ENCODE assay signal across 21 cellular contexts in genomic region chr1:194013561-194013960, GRCh38.
DNase-seq lines count a peak whose midpoint lies in the region; ATAC-seq, FAIRE-seq and TF ChIP-seq lines count a peak whose summit lies in the region.
"Had no signal": no experiment of that assay in that cellular context is flagged by ENCODE, and none has a peak within 500 bp of the region (broad histone marks: within the 10 kb centered on the region; RNA-seq: fewer than 3 reads in every experiment).

No MANE protein-coding gene starts in this region.

- no peaks in the 10 kb centered on the region for H3K79me2 ChIP-seq in endothelial cell of umbilical vein (ENCODE audit: control insufficient read depth, insufficient read depth, low read length)
- H3K79me2 ChIP-seq in smooth muscle cell (ENCODE audit: low read depth) = no peaks in the 10 kb centered on the region

- no peak overlapping the region for H2AFZ ChIP-seq in endothelial cell of umbilical vein (ENCODE audit: low read depth, low read length)
- H2AFZ ChIP-seq in smooth muscle cell (ENCODE audit: low read depth) = no peak overlapping the region

- CTCF ChIA-PET in endothelial cell of umbilical vein (lab: Charles Lee) = interaction anchor here (1.0 to 2.8 kb wide), 3 partner anchors 11 to 44 kb away, joined by 3 to 14 read pairs (median 6); no protein-coding TSS in a partner anchor

- H3K4me3 ChIP-seq in endothelial cell of umbilical vein (replicated peaks in 1 of 3; ENCODE audit: insufficient read depth in 1 of 3, low read depth in 1 of 3, low read length in 3 of 3) (no peak overlapping the region), smooth muscle cell (no peak overlapping the region)
- H3K4me3 ChIP-seq: BLaER1 treated with 17β-estradiol and CSF1 and Interleukin-3, amounts not matched to agents 10 nM and 100 nM; K562 had no signal

- POLR2A ChIA-PET in endothelial cell of umbilical vein (lab: Charles Lee) = no interaction called here

- no peaks in the 10 kb centered on the region for H3K9me1 ChIP-seq in endothelial cell of umbilical vein (replicated peaks; ENCODE audit: control insufficient read depth, extremely low read depth, insufficient read depth, low read length)

- no peaks in the 10 kb centered on the region for H3K9me3 ChIP-seq in endothelial cell of umbilical vein (replicated peaks; ENCODE audit: control insufficient read depth, insufficient read depth, low read length)
- H3K9me3 ChIP-seq in smooth muscle cell (replicated peaks; ENCODE audit: low read depth) = no peaks in the 10 kb centered on the region

- H3K4me2 ChIP-seq in endothelial cell of umbilical vein (ENCODE audit: insufficient read depth, low read length) (no peak overlapping the region), smooth muscle cell (no peak overlapping the region)
- H3K4me2 ChIP-seq: BLaER1 treated with 17β-estradiol and CSF1 and Interleukin-3, amounts not matched to agents 10 nM and 100 nM had no signal

- peak; percentile 10 for DNase-seq in M059J (ENCODE audit: low read depth)
- peak; percentile 6 for DNase-seq in endothelial cell of umbilical vein (ENCODE audit: low read depth, low spot score)
- DNase-seq in smooth muscle cell (lab: John Stamatoyannopoulos, UW; ENCODE audit: unreplicated experiment) = no peak
- DNase-seq in substantia nigra (lab: John Stamatoyannopoulos, UW) = no peak
- DNase-seq in iPS-NIHi11 (ENCODE audit: low spot score) = no peak
- DNase-seq: CD4-positive, alpha-beta memory T cell; DND-41; NCI-H1092 treated with DMSO at 0.1 percent for 48 hours; NCI-H1436 treated with DMSO at 0.1 percent for 48 hours; NCI-H1930; NCI-H2227 treated with DMSO at 0.1 percent for 48 hours; NCI-H524 treated with DMSO at 0.1 percent for 48 hours; NCI-H82; OCI-M1; Right ventricle myocardium superior had no signal

- no TSS peak for BruUV-seq in endothelial cell of umbilical vein (replicated peaks; lab: Mats Ljungman, UMichigan)

- ATAC-seq in SK-N-SH treated with all-trans-retinoic acid at 6 μM for 48 hours (peak; percentile 31; the same call in 1 of the 3 replicates), GM21825 (IDR thresholded peaks at IDR 0.05; ENCODE audit: unreplicated experiment) (no peak)
- ATAC-seq: HepG2, K562 had no signal

- H4K20me1 ChIP-seq in endothelial cell of umbilical vein (replicated peaks; ENCODE audit: control insufficient read depth, extremely low read depth, insufficient read depth, low read length) (no peaks in the 10 kb centered on the region), smooth muscle cell (ENCODE audit: low read depth) (no peaks in the 10 kb centered on the region)
- H4K20me1 ChIP-seq: BLaER1 treated with 17β-estradiol and CSF1 and Interleukin-3, amounts not matched to agents 10 nM and 100 nM had no signal

- H3K4me1 ChIP-seq in endothelial cell of umbilical vein (ENCODE audit: control insufficient read depth, extremely low read depth, insufficient read depth, low read length) = no peaks in the 10 kb centered on the region
- H3K4me1 ChIP-seq in smooth muscle cell (ENCODE audit: low read depth) = no peaks in the 10 kb centered on the region

- 48% methylated on average over 2 of the region's 2 CpGs for WGBS in smooth muscle cell (ENCODE audit: low lambda C conversion rate)

- TF ChIP-seq CTCF in endothelial cell of umbilical vein (IDR thresholded peaks at IDR 0.05; ENCODE audit: extremely low read depth in 1 of 2, insufficient read depth in 1 of 2, low read depth in 1 of 2, low read length in 2 of 2) (no peak), smooth muscle cell (IDR thresholded peaks at IDR 0.05; ENCODE audit: borderline replicate concordance, insufficient read depth, poor library complexity, severe bottlenecking) (no peak)

- TF ChIP-seq POLR2A in endothelial cell of umbilical vein (IDR thresholded peaks at IDR 0.05; ENCODE audit: low read depth, low read length) = no peak

- H3K27me3 ChIP-seq in endothelial cell of umbilical vein (ENCODE audit: control insufficient read depth in 2 of 2, insufficient read depth in 2 of 2, low read length in 2 of 2) (no peaks in the 10 kb centered on the region), smooth muscle cell (ENCODE audit: low read depth) (no peaks in the 10 kb centered on the region)
- H3K27me3 ChIP-seq: BLaER1 treated with 17β-estradiol and CSF1 and Interleukin-3, amounts not matched to agents 10 nM and 100 nM had no signal

- FAIRE-seq in endothelial cell of umbilical vein (lab: Jason Lieb, UNC) = no peak
- FAIRE-seq: HepG2, K562 had no signal

- no peak overlapping the region for H3K27ac ChIP-seq in endothelial cell of umbilical vein (ENCODE audit: insufficient read depth, low read depth, low read length)
- peak overlapping the region; percentile 58 for H3K27ac ChIP-seq in smooth muscle cell (ENCODE audit: low read depth)
- H3K27ac ChIP-seq in substantia nigra (ENCODE audit: low read depth, low read length, poor library complexity, severe bottlenecking) = no peak overlapping the region
- H3K27ac ChIP-seq: HL-60 had no signal

- intact Hi-C loops in endothelial cell of umbilical vein (cut with micrococcal nuclease) = no loop called here

- H3K9ac ChIP-seq in endothelial cell of umbilical vein (replicated peaks; ENCODE audit: extremely low read depth, insufficient read depth, low read length) (no peak overlapping the region), smooth muscle cell (ENCODE audit: low read depth) (no peak overlapping the region)
- H3K9ac ChIP-seq: BLaER1 treated with 17β-estradiol and CSF1 and Interleukin-3, amounts not matched to agents 10 nM and 100 nM had no signal

- dilution Hi-C loops in endothelial cell of umbilical vein (cut with MboI; ENCODE audit: extremely low pct_ligation_motif_present, low sequenced_read_pairs) = no loop called here

- H3K36me3 ChIP-seq in endothelial cell of umbilical vein (ENCODE audit: control insufficient read depth in 2 of 2, extremely low read depth in 1 of 2, insufficient read depth in 2 of 2, low read length in 2 of 2) (no peaks in the 10 kb centered on the region), smooth muscle cell (ENCODE audit: low read depth) (no peaks in the 10 kb centered on the region)
- H3K36me3 ChIP-seq: BLaER1 treated with 17β-estradiol and CSF1 and Interleukin-3, amounts not matched to agents 10 nM and 100 nM had no signal

- H3F3A ChIP-seq in smooth muscle cell (ENCODE audit: low read depth) = no peaks in the 10 kb centered on the region

TF ChIP-seq in SK-N-SH treated with all-trans-retinoic acid at 6 μM for 48 hours, 23 proteins besides CTCF, POLR2A, EP300 and RAD21 (continues in another document):
- TF ChIP-seq PPARA (CRISPR knock-in tag; IDR thresholded peaks at IDR 0.05; ENCODE audit: borderline replicate concordance) (no peak), CSRNP3 (CRISPR knock-in tag; IDR thresholded peaks at IDR 0.05) (no peak)

TF ChIP-seq in endothelial cell of umbilical vein, 7 proteins besides CTCF, POLR2A, EP300 and RAD21:
- TF ChIP-seq GATA2 (IDR thresholded peaks at IDR 0.05; ENCODE audit: insufficient read depth, insufficient read length, low read depth, low read length) = no peak

Comparison
In these comparisons a context has a peak if more than half of its experiments do, and no peak if none do; other contexts are left out.
1. DNase-seq: peak in M059J (single experiment) and endothelial cell of umbilical vein (single experiment); none in smooth muscle cell (single experiment), substantia nigra (0 of 49) and iPS-NIHi11 (single experiment).